8 cellular contexts compared by ENCODE assay signal in the genomic region with DNA sequence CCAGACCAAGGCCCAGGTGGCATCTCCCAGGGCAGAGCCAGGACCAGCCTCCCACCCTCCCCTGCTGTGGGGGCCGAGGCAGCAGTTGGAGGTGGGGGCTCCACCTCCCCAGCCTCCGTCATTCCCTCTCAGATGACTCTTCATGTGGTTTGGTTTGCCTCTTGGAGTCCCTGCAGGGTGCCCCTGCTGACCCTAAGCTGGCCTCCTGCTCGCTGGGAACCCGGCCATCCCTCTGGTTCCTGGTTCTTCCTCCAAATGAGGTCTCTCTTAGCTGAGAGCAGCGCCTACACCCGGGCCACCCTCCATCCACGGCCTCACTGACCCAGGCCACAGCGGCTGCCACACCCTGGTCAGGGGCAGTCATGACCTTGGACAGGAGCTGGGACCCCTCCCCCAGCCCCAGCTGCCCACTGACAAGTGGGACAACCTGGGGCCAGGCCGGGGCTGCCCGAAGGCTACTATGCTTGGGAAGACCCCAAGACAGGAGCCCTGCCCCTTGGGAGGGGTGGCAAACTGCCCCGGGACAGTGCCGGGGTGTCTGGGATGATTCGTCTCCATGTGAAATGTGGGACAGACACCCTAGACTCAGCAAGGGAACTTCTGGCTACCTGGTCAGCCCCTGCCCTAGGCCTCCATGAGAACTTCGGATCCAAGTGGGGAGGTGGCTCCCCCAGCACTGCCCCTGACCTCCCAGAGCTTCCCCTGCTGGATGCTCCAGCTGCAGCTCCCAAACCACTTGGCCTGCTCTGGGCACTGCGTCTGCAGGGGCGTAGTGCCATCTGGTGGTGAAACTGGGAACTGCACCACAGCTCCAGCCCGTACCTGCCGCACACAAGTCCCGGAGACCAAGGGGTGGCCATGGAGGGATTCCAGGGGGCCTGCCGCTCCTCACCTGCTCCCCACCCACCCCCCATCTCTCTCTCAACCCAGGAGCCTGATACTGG.
DNase-seq lines count a peak whose midpoint lies in the region; ATAC-seq and TF ChIP-seq lines count a peak whose summit lies in the region.

No MANE protein-coding gene starts in this region.

- peaks cover 19% of the 10 kb centered on the region for H3K4me1 ChIP-seq in lower lobe of right lung

- intact Hi-C loops in dorsolateral prefrontal cortex (cut with DNase I), result loop anchor here (2.0 to 10.0 kb wide), 7 partner anchors 63 to 428 kb away; no protein-coding TSS in a partner anchor
- intact Hi-C loops in lower lobe of right lung (cut with DNase I), result no loop called here

- peak; percentile 32 to 40 for DNase-seq in AML-193 (lab: John Stamatoyannopoulos, UW)
- peak; percentile 96 for DNase-seq in H7
- DNase-seq in NCI-H526 treated with DMSO at 0.1 percent for 48 hours (lab: John Stamatoyannopoulos, UW), result peak; percentile 23
- peak; percentile 72 to 79 for DNase-seq in activated CD4-positive, alpha-beta T cell treated with anti-CD3 and anti-CD28 coated beads, Interleukin-2, amount 50 U/mL, for 24 hours (ENCODE audit: low read depth in 1 of 2, low spot score in 1 of 2)
- peak; percentile 79 to 91 (median 88) for DNase-seq in dorsolateral prefrontal cortex
- DNase-seq in lower lobe of right lung, result peak; percentile 84
- DNase-seq in stimulated activated CD4-positive, alpha-beta T cell treated with anti-CD3 and anti-CD28 coated beads, TNF-alpha, amount 100 ng/mL, for 48 hours (ENCODE audit: low read depth in 3 of 3), result peak; percentile 63 to 76 (median 71)

- no peaks in the 10 kb centered on the region for H3K9me3 ChIP-seq in lower lobe of right lung

- TF ChIP-seq CTCF in dorsolateral prefrontal cortex (IDR thresholded peaks at IDR 0.05 in 54 of 56, conservative IDR thresholded peaks at IDR 0.05 in 2 of 56; ENCODE audit: low read depth in 1 of 56, partially characterized antibody in 56 of 56) (peak; percentile 93 to 100 (median 99)), lower lobe of right lung (IDR thresholded peaks at IDR 0.05) (peak; percentile 100)

- no peak overlapping the region for H3K4me3 ChIP-seq in H7 (ENCODE audit: insufficient read depth, low read depth, low read length)
- no peak overlapping the region for H3K4me3 ChIP-seq in dorsolateral prefrontal cortex
- no peak overlapping the region for H3K4me3 ChIP-seq in lower lobe of right lung

- peak overlapping the region in 4 of 59 donors; percentile 8 to 61 (median 42) for H3K27ac ChIP-seq in dorsolateral prefrontal cortex
- H3K27ac ChIP-seq in lower lobe of right lung, result no peak overlapping the region

- H3K27me3 ChIP-seq in H7 (ENCODE audit: control insufficient read depth, insufficient read depth, low read length), result peaks cover 2% of the 10 kb centered on the region; the same call in 1 of the 2 replicates
- no peaks in the 10 kb centered on the region for H3K27me3 ChIP-seq in dorsolateral prefrontal cortex
- H3K27me3 ChIP-seq in lower lobe of right lung (ENCODE audit: low read depth), result peaks cover 7% of the 10 kb centered on the region

- no peaks in the 10 kb centered on the region for H3K36me3 ChIP-seq in H7 (replicated peaks; ENCODE audit: control insufficient read depth, insufficient read depth, low read length)
- no peaks in the 10 kb centered on the region for H3K36me3 ChIP-seq in lower lobe of right lung

- ATAC-seq in lower lobe of right lung (peak; percentile 84 to 85), GM19397 (IDR thresholded peaks at IDR 0.05; ENCODE audit: unreplicated experiment) (no peak)

Comparison
In these comparisons a context has a peak if more than half of its experiments do, and no peak if none do; other contexts are left out.
1. DNase-seq: peak in every context shown above with its lines; median percentile 96 in H7; 88 in dorsolateral prefrontal cortex; 84 in lower lobe of right lung; 76 in activated CD4-positive, alpha-beta T cell treated with anti-CD3 and anti-CD28 coated beads, Interleukin-2, amount 50 U/mL, for 24 hours; 71 in stimulated activated CD4-positive, alpha-beta T cell treated with anti-CD3 and anti-CD28 coated beads, TNF-alpha, amount 100 ng/mL, for 48 hours; 36 in AML-193; 23 in NCI-H526 treated with DMSO at 0.1 percent for 48 hours.